ENCODE assay signal across 9 cellular contexts in genomic region chr5:41270423-41271251, GRCh38. TPM values are rescaled to one million over a fixed set of nuclear protein-coding genes. Genes with fewer than 3 reads are reported as not detected.
A peak's percentile ranks its signal among the peaks of the same experiment; 100 is the strongest.
DNase-seq lines count a peak whose midpoint lies in the region; ATAC-seq, FAIRE-seq and TF ChIP-seq lines count a peak whose summit lies in the region.
"Had no signal": no experiment of that assay in that cellular context is flagged by ENCODE, and none has a peak within 500 bp of the region (broad histone marks: within the 10 kb centered on the region; RNA-seq: fewer than 3 reads in every experiment).

No MANE protein-coding gene starts in this region.

- H3K4me2 ChIP-seq in PC-3 (ENCODE audit: low read length) = no peak overlapping the region

- no peaks in the 10 kb centered on the region for H3K4me1 Mint-ChIP-seq in activated CD4-positive, alpha-beta memory T cell treated with anti-CD3 and anti-CD28 coated beads, Interleukin-2, amount 10 ng/mL, durations not matched to agents 7 days and 5 days

- H3K36me3 ChIP-seq in PC-3 (ENCODE audit: low read depth, low read length) (no peaks in the 10 kb centered on the region), mucosa of descending colon (ENCODE audit: low read depth) (no peaks in the 10 kb centered on the region)

- intact Hi-C loops in PC-3 (cut with micrococcal nuclease) (loop anchor here (1.0 to 5.0 kb wide), 6 partner anchors 76 to 572 kb away; no protein-coding TSS in a partner anchor), mucosa of descending colon (cut with DNase I, micrococcal nuclease) (loop anchor here in 1 of 2 donors (10.0 kb wide), 1 partner anchor 366 kb away; the partner anchor contains the start of gene C7)

- no peaks in the 10 kb centered on the region for H3K27me3 Mint-ChIP-seq in activated CD4-positive, alpha-beta memory T cell treated with anti-CD3 and anti-CD28 coated beads, Interleukin-2, amount 10 ng/mL, durations not matched to agents 7 days and 5 days
- H3K27me3 Mint-ChIP-seq: T-cell had no signal

- no peaks in the 10 kb centered on the region for H3K9me3 Mint-ChIP-seq in activated CD4-positive, alpha-beta memory T cell treated with anti-CD3 and anti-CD28 coated beads, Interleukin-2, amount 10 ng/mL, durations not matched to agents 7 days and 5 days
- H3K9me3 Mint-ChIP-seq: T-cell had no signal

- CTCF ChIA-PET in PC-3 (lab: Charles Lee) = interaction anchor here (0.6 to 1.6 kb wide), 7 partner anchors 33 to 371 kb away, joined by 3 to 11 read pairs (median 4); no protein-coding TSS in a partner anchor
- CTCF ChIA-PET in activated CD4-positive, alpha-beta memory T cell treated with anti-CD3 and anti-CD28 coated beads, Interleukin-2, amount 10 ng/mL, durations not matched to agents 7 days and 5 days (lab: Charles Lee) = no interaction called here

- H3F3A ChIP-seq in PC-3 (ENCODE audit: low read length, unreplicated experiment) = no peaks in the 10 kb centered on the region

- H3K79me2 ChIP-seq in PC-3 (ENCODE audit: low read length) = no peaks in the 10 kb centered on the region

- ATAC-seq in GM19328 (IDR thresholded peaks at IDR 0.05; ENCODE audit: unreplicated experiment) (peak; percentile 75), HG03442 (IDR thresholded peaks at IDR 0.05; ENCODE audit: unreplicated experiment) (peak; percentile 89), PC-3 (peak; percentile 96), mucosa of descending colon (peak; percentile 84)

- no peak overlapping the region for H3K27ac Mint-ChIP-seq in activated CD4-positive, alpha-beta memory T cell treated with anti-CD3 and anti-CD28 coated beads, Interleukin-2, amount 10 ng/mL, durations not matched to agents 7 days and 5 days
- H3K27ac Mint-ChIP-seq: T-cell had no signal

- no peak overlapping the region for H3K9ac ChIP-seq in PC-3 (ENCODE audit: low read length)

- no peaks in the 10 kb centered on the region for H4K20me1 ChIP-seq in PC-3 (ENCODE audit: low read length)

- H3K9me2 ChIP-seq in PC-3 (replicated peaks; ENCODE audit: low read length) = no peaks in the 10 kb centered on the region

- BruUV-seq in PC-3 (replicated peaks; lab: Mats Ljungman, UMichigan) = no TSS peak

- H3K36me3 Mint-ChIP-seq in activated CD4-positive, alpha-beta memory T cell treated with anti-CD3 and anti-CD28 coated beads, Interleukin-2, amount 10 ng/mL, durations not matched to agents 7 days and 5 days (ENCODE audit: low read depth) = no peaks in the 10 kb centered on the region
- H3K36me3 Mint-ChIP-seq: T-cell had no signal

- no peaks in the 10 kb centered on the region for H3K27me3 ChIP-seq in PC-3 (ENCODE audit: low read length)

- H3K4me3 ChIP-seq in PC-3 (ENCODE audit: low read length) (no peak overlapping the region), mucosa of descending colon (no peak overlapping the region)

- H3K27ac ChIP-seq in PC-3 (ENCODE audit: low read length) = no peak overlapping the region

- no peak for DNase-seq in D721Med (ENCODE audit: insufficient read length, low spot score)
- peak; percentile 85 for DNase-seq in PC-3
- DNase-seq in epidermal melanocyte (ENCODE audit: insufficient read length, low spot score) = peak; percentile 57
- peak in 1 of 3 donors; percentile 48 for DNase-seq in mucosa of descending colon
- DNase-seq in activated CD4-positive, alpha-beta memory T cell treated with anti-CD3 and anti-CD28 coated beads, Interleukin-2, amount 10 ng/mL, durations not matched to agents 7 days and 5 days = no peak
- no peak for DNase-seq in activated CD8-positive, alpha-beta memory T cell treated with anti-CD3 and anti-CD28 coated beads, Interleukin-2, amount 50 U/mL, for 4 hours
- DNase-seq: T-cell had no signal

- no peak overlapping the region for H3K4me3 Mint-ChIP-seq in activated CD4-positive, alpha-beta memory T cell treated with anti-CD3 and anti-CD28 coated beads, Interleukin-2, amount 10 ng/mL, durations not matched to agents 7 days and 5 days
- H3K4me3 Mint-ChIP-seq: T-cell had no signal

- peak; percentile 48 for FAIRE-seq in D721Med (lab: Jason Lieb, UNC)

- H3K4me1 ChIP-seq in PC-3 (ENCODE audit: insufficient read depth, low read length) (peaks cover 4% of the 10 kb centered on the region; the same call in 1 of the 2 replicates), mucosa of descending colon (ENCODE audit: low read depth) (no peaks in the 10 kb centered on the region)

- TF ChIP-seq CTCF in D721Med (IDR thresholded peaks at IDR 0.05; ENCODE audit: insufficient read depth, missing control alignments) = peak; percentile 81
- peak; percentile 97 for TF ChIP-seq CTCF in PC-3 (conservative IDR thresholded peaks at IDR 0.05; ENCODE audit: low read depth, low read length)
- no peak for TF ChIP-seq CTCF in mucosa of descending colon (IDR thresholded peaks at IDR 0.05)

- POLR2A ChIA-PET in PC-3 (lab: Charles Lee; ENCODE audit: unreplicated experiment) = no interaction called here
- POLR2A ChIA-PET in activated CD4-positive, alpha-beta memory T cell treated with anti-CD3 and anti-CD28 coated beads, Interleukin-2, amount 10 ng/mL, durations not matched to agents 7 days and 5 days (lab: Charles Lee) = no interaction called here

- H3K9me3 ChIP-seq in PC-3 (ENCODE audit: low read length) = no peaks in the 10 kb centered on the region
- no peaks in the 10 kb centered on the region for H3K9me3 ChIP-seq in mucosa of descending colon

- no peak overlapping the region for H2AFZ ChIP-seq in PC-3 (ENCODE audit: low read length)

RNA-seq across cellular contexts. Expression of gene C6, which starts 57.3 kb away (rescaled TPM):
- total RNA-seq in PC-3 (2014; rRNA removed) (not detected in 2 replicates), mucosa of descending colon (1 to 10 TPM in 2 of 3 donors, under 1 TPM in 1; 0.87 to 1.5 (median 1.4) TPM)
- not detected for total RNA-seq in activated CD4-positive, alpha-beta memory T cell treated with anti-CD3 and anti-CD28 coated beads, Interleukin-2, amount 10 ng/mL, durations not matched to agents 7 days and 5 days

Comparison
In these comparisons a context has a peak if more than half of its experiments do, and no peak if none do; other contexts are left out.
1. DNase-seq: peak in PC-3 (single experiment) and epidermal melanocyte (single experiment); none in D721Med (single experiment), activated CD4-positive, alpha-beta memory T cell treated with anti-CD3 and anti-CD28 coated beads, Interleukin-2, amount 10 ng/mL, durations not matched to agents 7 days and 5 days (single experiment) and activated CD8-positive, alpha-beta memory T cell treated with anti-CD3 and anti-CD28 coated beads, Interleukin-2, amount 50 U/mL, for 4 hours (single experiment).
2. Peak in every context shown above with its lines, with median percentiles within 50 percentile points of each other: ATAC-seq.